ENCODE assay signal across 32 cellular contexts in genomic region chr5:7245401-7245800, GRCh38.
"Had no signal": no experiment of that assay in that cellular context is flagged by ENCODE, and none has a peak within 500 bp of the region (broad histone marks: within the 10 kb centered on the region; RNA-seq: fewer than 3 reads in every experiment).

No MANE protein-coding gene starts in this region.

- ATAC-seq: activated CD8-positive, alpha-beta T cell treated with anti-CD3 and anti-CD28 coated beads for 36 hours; activated T-cell treated with anti-CD3 and anti-CD28 coated beads, Interleukin-2, amount 50 U/mL, for 72 hours; activated T-helper 17 cell treated with anti-CD3 and anti-CD28 coated beads, Interleukin-2, amount 50 U/mL, for 72 hours; K562; Right ventricle myocardium inferior had no signal

- H3K36me3 Mint-ChIP-seq: activated naive CD4-positive, alpha-beta T cell treated with anti-CD3 and anti-CD28 coated beads, Interleukin-2, amount 50 U/mL, for 24 hours; activated naive CD8-positive, alpha-beta T cell treated with anti-CD3 and anti-CD28 coated beads, Interleukin-2, amount 10 ng/mL, durations not matched to agents 7 days and 5 days had no signal

- H3K4me3 Mint-ChIP-seq: activated CD4-positive, alpha-beta T cell treated with anti-CD3 and anti-CD28 coated beads, Interleukin-2, amount 10 ng/mL, durations not matched to agents 24 days and 14 days; activated CD8-positive, alpha-beta T cell treated with anti-CD3 and anti-CD28 coated beads for 36 hours; activated naive CD4-positive, alpha-beta T cell treated with anti-CD3 and anti-CD28 coated beads, Interleukin-2, amount 50 U/mL, for 24 hours; activated naive CD8-positive, alpha-beta T cell treated with anti-CD3 and anti-CD28 coated beads, Interleukin-2, amount 10 ng/mL, durations not matched to agents 7 days and 5 days; activated T-cell treated with anti-CD3 and anti-CD28 coated beads, Interleukin-2, amount 50 U/mL, for 72 hours; activated T-helper 17 cell treated with anti-CD3 and anti-CD28 coated beads, Interleukin-2, amount 50 U/mL, for 72 hours had no signal

- H3K4me3 ChIP-seq: ascending aorta, breast epithelium, K562, PC-9 had no signal

- H3K27ac ChIP-seq: ascending aorta, breast epithelium, PC-9, RWPE1, WERI-Rb-1 had no signal

- H3K27me3 Mint-ChIP-seq: activated CD4-positive, alpha-beta T cell treated with anti-CD3 and anti-CD28 coated beads, Interleukin-2, amount 10 ng/mL, durations not matched to agents 24 days and 14 days; activated CD8-positive, alpha-beta T cell treated with anti-CD3 and anti-CD28 coated beads for 36 hours; activated naive CD4-positive, alpha-beta T cell treated with anti-CD3 and anti-CD28 coated beads, Interleukin-2, amount 50 U/mL, for 24 hours; activated naive CD8-positive, alpha-beta T cell treated with anti-CD3 and anti-CD28 coated beads, Interleukin-2, amount 10 ng/mL, durations not matched to agents 7 days and 5 days had no signal

- H3K9me3 Mint-ChIP-seq: activated CD4-positive, alpha-beta T cell treated with anti-CD3 and anti-CD28 coated beads, Interleukin-2, amount 10 ng/mL, durations not matched to agents 24 days and 14 days; activated CD8-positive, alpha-beta T cell treated with anti-CD3 and anti-CD28 coated beads for 36 hours; activated naive CD4-positive, alpha-beta T cell treated with anti-CD3 and anti-CD28 coated beads, Interleukin-2, amount 50 U/mL, for 24 hours; activated naive CD8-positive, alpha-beta T cell treated with anti-CD3 and anti-CD28 coated beads, Interleukin-2, amount 10 ng/mL, durations not matched to agents 7 days and 5 days; activated T-cell treated with anti-CD3 and anti-CD28 coated beads, Interleukin-2, amount 50 U/mL, for 72 hours; activated T-helper 17 cell treated with anti-CD3 and anti-CD28 coated beads, Interleukin-2, amount 50 U/mL, for 72 hours had no signal

- H3K36me3 ChIP-seq: ascending aorta, breast epithelium, WERI-Rb-1 had no signal

- H2AFZ ChIP-seq: PC-9 had no signal

- DNase-seq: activated CD4-positive, alpha-beta T cell treated with anti-CD3 and anti-CD28 coated beads, Interleukin-2, amount 10 ng/mL, durations not matched to agents 24 days and 14 days; activated CD4-positive, alpha-beta T cell treated with anti-CD3 and anti-CD28 coated beads, Interleukin-2, amount 50 U/mL, for 4 hours; activated CD4-positive, CD25-positive, alpha-beta regulatory T cell; activated CD8-positive, alpha-beta T cell treated with anti-CD3 and anti-CD28 coated beads for 36 hours; activated effector memory CD4-positive, alpha-beta T cell treated with anti-CD3 and anti-CD28 coated beads, Interleukin-2, amount 50 U/mL, for 16 hours; activated naive CD4-positive, alpha-beta T cell treated with Interleukin-2 at 50 U/mL for 16 hours; activated naive CD8-positive, alpha-beta T cell treated with anti-CD3 and anti-CD28 coated beads, Interleukin-2, amount 10 ng/mL, durations not matched to agents 7 days and 5 days; activated T-cell treated with anti-CD3 and anti-CD28 coated beads, Interleukin-2, amount 50 U/mL, for 1 hour; activated T-cell treated with anti-CD3 and anti-CD28 coated beads, Interleukin-2, amount 50 U/mL, for 72 hours; amygdala; NCI-H1092 treated with DMSO at 0.1 percent for 48 hours; NCI-H1436; NCI-H1694; NCI-H1930; NCI-H446; NCI-H510A treated with DMSO at 0.1 percent for 48 hours; NCI-H526 treated with DMSO at 0.1 percent for 48 hours; NK-92 treated with Interleukin-12 subunit alpha and Interleukin-12 subunit beta, amount 100 ng/mL, for 24 hours; PC-9; SIG-M5; SW 1271; T-helper 1 cell; T-helper 2 cell; T-helper 9 cell; WERI-Rb-1 had no signal

- H3K4me1 ChIP-seq: ascending aorta, breast epithelium had no signal

- H3K4me2 ChIP-seq: PC-9 had no signal

- H3K27ac Mint-ChIP-seq: activated CD4-positive, alpha-beta T cell treated with anti-CD3 and anti-CD28 coated beads, Interleukin-2, amount 10 ng/mL, durations not matched to agents 24 days and 14 days; activated CD8-positive, alpha-beta T cell treated with anti-CD3 and anti-CD28 coated beads for 36 hours; activated naive CD4-positive, alpha-beta T cell treated with anti-CD3 and anti-CD28 coated beads, Interleukin-2, amount 50 U/mL, for 24 hours; activated naive CD8-positive, alpha-beta T cell treated with anti-CD3 and anti-CD28 coated beads, Interleukin-2, amount 10 ng/mL, durations not matched to agents 7 days and 5 days; activated T-cell treated with anti-CD3 and anti-CD28 coated beads, Interleukin-2, amount 50 U/mL, for 72 hours; activated T-helper 17 cell treated with anti-CD3 and anti-CD28 coated beads, Interleukin-2, amount 50 U/mL, for 72 hours had no signal

- H3K9me3 ChIP-seq: ascending aorta, breast epithelium had no signal

- H3K4me1 Mint-ChIP-seq: activated CD4-positive, alpha-beta T cell treated with anti-CD3 and anti-CD28 coated beads, Interleukin-2, amount 10 ng/mL, durations not matched to agents 24 days and 14 days; activated naive CD4-positive, alpha-beta T cell treated with anti-CD3 and anti-CD28 coated beads, Interleukin-2, amount 50 U/mL, for 24 hours; activated naive CD8-positive, alpha-beta T cell treated with anti-CD3 and anti-CD28 coated beads, Interleukin-2, amount 10 ng/mL, durations not matched to agents 7 days and 5 days; activated T-helper 17 cell treated with anti-CD3 and anti-CD28 coated beads, Interleukin-2, amount 50 U/mL, for 72 hours had no signal

- H3K27me3 ChIP-seq: ascending aorta, breast epithelium had no signal
